In the genomic region with DNA sequence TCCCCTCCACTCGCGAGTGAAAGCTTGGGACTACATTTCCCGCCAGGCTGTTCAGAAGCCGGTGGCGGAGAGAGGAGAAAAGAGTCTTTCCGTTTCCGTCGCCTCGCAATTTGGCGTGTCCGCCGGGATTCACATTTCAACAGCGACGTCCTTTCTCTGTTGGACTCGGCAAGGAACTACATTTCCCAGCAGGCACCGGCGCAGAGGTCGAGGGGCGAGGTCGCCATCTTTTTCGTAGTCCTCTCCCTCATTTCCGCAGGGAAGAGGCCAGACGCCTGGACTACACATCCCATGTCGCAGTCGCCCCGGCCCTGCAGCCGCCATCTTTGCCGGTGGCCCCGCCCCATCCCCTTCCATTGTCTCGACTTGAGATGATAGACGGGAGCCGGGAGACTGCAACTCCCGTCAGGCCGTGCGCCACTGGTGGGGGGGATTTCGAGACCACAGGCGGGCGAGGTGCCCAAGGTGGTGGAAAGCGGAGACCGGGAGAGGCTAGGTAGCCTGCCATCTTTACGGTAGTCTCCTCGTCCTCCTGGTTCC, we compare ENCODE assay signal across 8 cellular contexts. TPM values are rescaled to one million over a fixed set of nuclear protein-coding genes. Genes with fewer than 3 reads are reported as not detected.
DNase-seq lines count a peak whose midpoint lies in the region; ATAC-seq, FAIRE-seq and TF ChIP-seq lines count a peak whose summit lies in the region.

No MANE protein-coding gene starts in this region.

- no peaks in the 10 kb centered on the region for H3K9me3 ChIP-seq in keratinocyte (ENCODE audit: control insufficient read depth, low read depth, low read length)

- ATAC-seq in GM19035 (IDR thresholded peaks at IDR 0.05; ENCODE audit: unreplicated experiment) (peak; percentile 80), HG03378 (IDR thresholded peaks at IDR 0.05; ENCODE audit: unreplicated experiment) (peak; percentile 77)

- peak; percentile 92 for FAIRE-seq in keratinocyte (lab: Jason Lieb, UNC)

- H3K27me3 ChIP-seq in keratinocyte (ENCODE audit: control insufficient read depth, extremely low read depth, insufficient read depth, low read length): no peaks in the 10 kb centered on the region

- no peaks in the 10 kb centered on the region for H4K20me1 ChIP-seq in keratinocyte (ENCODE audit: control insufficient read depth, extremely low read depth, insufficient read depth, low read length)

- peaks cover 0 to 6% of the 10 kb centered on the region in 2 experiments for H3K36me3 ChIP-seq in keratinocyte (ENCODE audit: control insufficient read depth in 2 of 2, extremely low read depth in 1 of 2, insufficient read depth in 2 of 2, low read length in 2 of 2)

- peaks cover 21% of the 10 kb centered on the region for H3K4me1 ChIP-seq in keratinocyte (ENCODE audit: control insufficient read depth, extremely low read depth, insufficient read depth, low read length)

- peaks cover 18% of the 10 kb centered on the region for H3K79me2 ChIP-seq in keratinocyte (ENCODE audit: control insufficient read depth, insufficient read depth, low read length)

- H2AFZ ChIP-seq in keratinocyte (ENCODE audit: control insufficient read depth, low read length): peak overlapping the region; percentile 99

- DNase-seq in AG08396 (ENCODE audit: low spot score) (peak; percentile 95), NCI-H446 treated with DMSO at 0.1 percent for 48 hours (lab: John Stamatoyannopoulos, UW) (peak; percentile 99), cerebellum (ENCODE audit: low spot score) (peak; percentile 98), keratinocyte (ENCODE audit: low read depth, low spot score) (peak; percentile 95)
- peak; percentile 99 for DNase-seq in activated CD4-positive, alpha-beta T cell treated with anti-CD3 and anti-CD28 coated beads for 1 hour
- peak; percentile 99 to 100 (median 99) for DNase-seq in stimulated activated CD4-positive, alpha-beta T cell treated with anti-CD3 and anti-CD28 coated beads, Interleukin-12 subunit alpha, Interleukin-12 subunit beta, amount 100 ng/mL, for 48 hours (ENCODE audit: low read depth in 2 of 3, low spot score in 1 of 3)

- no peaks in the 10 kb centered on the region for H3K9me1 ChIP-seq in keratinocyte (ENCODE audit: control insufficient read depth, extremely low read depth, insufficient read depth, low read length)

- peak overlapping the region; percentile 99 for H3K9ac ChIP-seq in keratinocyte (ENCODE audit: control insufficient read depth, extremely low read depth, insufficient read depth, low read length)

- dilution Hi-C loops in keratinocyte (cut with MboI; ENCODE audit: extremely low pct_ligation_motif_present, low sequenced_read_pairs): no loop called here

- H3K4me3 ChIP-seq in keratinocyte (ENCODE audit: control insufficient read depth in 2 of 3, extremely low read depth in 1 of 3, insufficient read depth in 2 of 3, low read depth in 1 of 3, low read length in 3 of 3): peak overlapping the region; percentile 51 to 99 (median 94)

- peak overlapping the region; percentile 87 for H3K4me2 ChIP-seq in keratinocyte (ENCODE audit: control insufficient read depth, extremely low read depth, insufficient read depth, low read depth, low read length)

- no peak for TF ChIP-seq CTCF in keratinocyte (optimal IDR thresholded peaks at IDR 0.05 in 1 of 3, IDR thresholded peaks at IDR 0.05 in 1 of 3, conservative IDR thresholded peaks at IDR 0.05 in 1 of 3; ENCODE audit: extremely low read depth in 1 of 3, insufficient read depth in 2 of 3, low read length in 3 of 3)

- peak overlapping the region; percentile 100 for H3K27ac ChIP-seq in keratinocyte (ENCODE audit: control insufficient read depth, insufficient read depth, low read length)

RNA-seq across cellular contexts. Expression of a gene that starts 0.9 kb away (rescaled TPM):
- 32.3 TPM for total RNA-seq in cerebellum
- 9.6 to 15.0 TPM (median 10.2 TPM) in 3 replicates for polyA plus RNA-seq in keratinocyte
- polyA plus RNA-seq in keratinocyte (2011; ENCODE audit: low read depth): 2.2 TPM
- 5.7 and 16.5 TPM in 2 replicates for polyA plus RNA-seq in keratinocyte (2011; cell fraction: cytosol; rRNA removed)
- polyA plus RNA-seq in keratinocyte (2011; cell fraction: nucleus; rRNA removed): 24.0 and 32.9 TPM in 2 replicates
- 8.3 and 25.1 TPM in 2 replicates for polyA plus RNA-seq in keratinocyte (2012; ENCODE audit: low replicate concordance)
- 8.6 to 28.7 TPM (median 11.7 TPM) in 3 replicates for polyA minus RNA-seq in keratinocyte
- 46.2 TPM for polyA minus RNA-seq in keratinocyte (2011; cell fraction: cytosol; rRNA and poly(A)+ RNA removed)
- polyA minus RNA-seq in keratinocyte (2011; cell fraction: nucleus; rRNA and poly(A)+ RNA removed): 18.1 and 25.4 TPM in 2 replicates

RNA-seq across cellular contexts. Expression of a gene that starts 26.1 kb away (rescaled TPM):
- total RNA-seq in cerebellum: 0.36 TPM
- polyA plus RNA-seq in keratinocyte: 2.1 to 3.2 TPM (median 2.6 TPM) in 3 replicates
- polyA plus RNA-seq in keratinocyte (2011; ENCODE audit: low read depth): 0.27 TPM
- 3.6 and 5.4 TPM in 2 replicates for polyA plus RNA-seq in keratinocyte (2011; cell fraction: cytosol; rRNA removed)
- polyA plus RNA-seq in keratinocyte (2011; cell fraction: nucleus; rRNA removed): 4.5 and 5.8 TPM in 2 replicates
- polyA plus RNA-seq in keratinocyte (2012; ENCODE audit: low replicate concordance): 1.3 and 2.6 TPM in 2 replicates
- polyA minus RNA-seq in keratinocyte: 2.7 to 4.2 TPM (median 2.7 TPM) in 3 replicates
- 2.7 TPM for polyA minus RNA-seq in keratinocyte (2011; cell fraction: cytosol; rRNA and poly(A)+ RNA removed)
- 0.53 and 1.6 TPM in 2 replicates for polyA minus RNA-seq in keratinocyte (2011; cell fraction: nucleus; rRNA and poly(A)+ RNA removed)

RNA-seq across cellular contexts. Expression of a gene that starts 26.4 kb away (rescaled TPM):
- 5.4 TPM for total RNA-seq in cerebellum
- polyA plus RNA-seq in keratinocyte: 8.1 to 12.7 TPM (median 10.8 TPM) in 3 replicates
- 2.3 TPM for polyA plus RNA-seq in keratinocyte (2011; ENCODE audit: low read depth)
- 10.3 and 13.2 TPM in 2 replicates for polyA plus RNA-seq in keratinocyte (2011; cell fraction: cytosol; rRNA removed)
- polyA plus RNA-seq in keratinocyte (2011; cell fraction: nucleus; rRNA removed): 16.6 and 23.6 TPM in 2 replicates
- 8.0 and 11.6 TPM in 2 replicates for polyA plus RNA-seq in keratinocyte (2012; ENCODE audit: low replicate concordance)
- 11.8 to 14.7 TPM (median 13.6 TPM) in 3 replicates for polyA minus RNA-seq in keratinocyte
- polyA minus RNA-seq in keratinocyte (2011; cell fraction: cytosol; rRNA and poly(A)+ RNA removed): 10.6 TPM
- 12.5 and 14.9 TPM in 2 replicates for polyA minus RNA-seq in keratinocyte (2011; cell fraction: nucleus; rRNA and poly(A)+ RNA removed)

RNA-seq across cellular contexts. Expression of a gene that starts 28.6 kb away (rescaled TPM):
- total RNA-seq in cerebellum: 37.0 TPM
- polyA plus RNA-seq in keratinocyte: 18.5 to 22.4 TPM (median 19.2 TPM) in 3 replicates
- polyA plus RNA-seq in keratinocyte (2011; ENCODE audit: low read depth): 8.7 TPM
- polyA plus RNA-seq in keratinocyte (2011; cell fraction: cytosol; rRNA removed): 13.6 and 19.0 TPM in 2 replicates
- polyA plus RNA-seq in keratinocyte (2011; cell fraction: nucleus; rRNA removed): 5.0 and 7.4 TPM in 2 replicates
- polyA plus RNA-seq in keratinocyte (2012; ENCODE audit: low replicate concordance): 16.9 and 20.2 TPM in 2 replicates
- 4.5 to 7.5 TPM (median 5.8 TPM) in 3 replicates for polyA minus RNA-seq in keratinocyte
- 14.6 TPM for polyA minus RNA-seq in keratinocyte (2011; cell fraction: cytosol; rRNA and poly(A)+ RNA removed)
- polyA minus RNA-seq in keratinocyte (2011; cell fraction: nucleus; rRNA and poly(A)+ RNA removed): 3.0 and 5.2 TPM in 2 replicates

RNA-seq across cellular contexts. Expression of a gene that starts 35.1 kb away (rescaled TPM):
- 3.3 TPM for total RNA-seq in cerebellum
- polyA plus RNA-seq in keratinocyte: 0.94 to 3.7 TPM (median 1.1 TPM) in 3 replicates
- 3.0 TPM for polyA plus RNA-seq in keratinocyte (2011; ENCODE audit: low read depth)
- 1.4 and 2.1 TPM in 2 replicates for polyA plus RNA-seq in keratinocyte (2011; cell fraction: cytosol; rRNA removed)
- 8.9 and 11.2 TPM in 2 replicates for polyA plus RNA-seq in keratinocyte (2011; cell fraction: nucleus; rRNA removed)
- polyA plus RNA-seq in keratinocyte (2012; ENCODE audit: low replicate concordance): 4.7 and 10.9 TPM in 2 replicates
- 1.5 to 17.4 TPM (median 2.2 TPM) in 3 replicates for polyA minus RNA-seq in keratinocyte
- polyA minus RNA-seq in keratinocyte (2011; cell fraction: cytosol; rRNA and poly(A)+ RNA removed): 2.5 TPM
- polyA minus RNA-seq in keratinocyte (2011; cell fraction: nucleus; rRNA and poly(A)+ RNA removed): 3.7 and 5.2 TPM in 2 replicates

Comparison
In these comparisons a context has a peak if more than half of its experiments do, and no peak if none do; other contexts are left out.
1. Peak in every context shown above with its lines: DNase-seq, ATAC-seq, H3K4me3 ChIP-seq and H3K27ac ChIP-seq.